Comparison of ENCODE assay signal across 19 cellular contexts in the genomic region with DNA sequence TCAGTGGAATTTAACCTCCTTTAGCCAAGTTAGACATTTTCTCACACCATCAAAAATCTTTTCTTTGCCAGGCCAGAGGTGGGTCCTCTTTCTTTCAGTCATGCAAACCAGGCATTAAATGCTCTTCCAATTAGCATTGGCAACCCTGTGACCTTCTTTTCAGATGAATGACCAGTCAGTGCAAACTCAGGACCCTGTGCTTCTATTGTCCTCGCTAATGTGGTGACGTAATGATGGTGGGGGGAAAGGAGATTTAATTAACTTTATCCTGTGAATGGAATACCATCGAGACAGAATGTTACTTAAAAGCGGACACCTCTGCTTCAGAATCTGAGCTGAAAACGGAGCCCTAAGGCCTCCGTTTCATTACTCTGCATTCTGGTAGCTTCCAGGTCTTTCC. TPM values are rescaled to one million over a fixed set of nuclear protein-coding genes. Genes with fewer than 3 reads are reported as not detected.
DNase-seq lines count a peak whose midpoint lies in the region; ATAC-seq, FAIRE-seq and TF ChIP-seq lines count a peak whose summit lies in the region.
"Had no signal": no experiment of that assay in that cellular context is flagged by ENCODE, and none has a peak within 500 bp of the region (broad histone marks: within the 10 kb centered on the region; RNA-seq: fewer than 3 reads in every experiment).

No MANE protein-coding gene starts in this region.

- H3K4me3 ChIP-seq in HepG2 (replicated peaks in 1 of 3; ENCODE audit: insufficient read depth in 1 of 3, low read depth in 2 of 3, low read length in 3 of 3) (no peak overlapping the region), right lobe of liver (no peak overlapping the region), iPS-20b (ENCODE audit: low read length) (no peak overlapping the region), Caco-2 (ENCODE audit: low read depth, low read length) (no peak overlapping the region)
- H3K4me3 ChIP-seq: Peyer's patch, SJSA1 had no signal

- H3K4me2 ChIP-seq in HepG2 (ENCODE audit: low read depth, low read length): no peak overlapping the region

- ATAC-seq in HepG2: no peak
- ATAC-seq in right lobe of liver: no peak
- ATAC-seq in T-helper 17 cell: no peak
- no peak for ATAC-seq in HG03469 (IDR thresholded peaks at IDR 0.05; ENCODE audit: unreplicated experiment)
- ATAC-seq: CD8-positive, alpha-beta T cell had no signal

- H3K9me3 Mint-ChIP-seq in Caco-2 (ENCODE audit: unreplicated experiment): no peaks in the 10 kb centered on the region
- H3K9me3 Mint-ChIP-seq: CD8-positive, alpha-beta T cell had no signal

- in situ Hi-C loops in HepG2 (cut with HindIII; ENCODE audit: extremely low pct_ligation_motif_present, low pct_unique_long_range_greater_than_20kb): no loop called here

- WGBS in HepG2 (ENCODE audit: low lambda C conversion rate): 83% methylated on average over 6 of the region's 6 CpGs
- 100% methylated on average over 6 of the region's 6 CpGs for WGBS in right lobe of liver (ENCODE audit: insufficient coverage, low coverage, low lambda C conversion rate, missing lambda C conversion rate)

- H3K27me3 Mint-ChIP-seq in T-helper 17 cell (peaks cover 12% of the 10 kb centered on the region), Caco-2 (ENCODE audit: insufficient read depth, unreplicated experiment) (no peaks in the 10 kb centered on the region)

- H3K36me3 Mint-ChIP-seq in T-helper 17 cell (ENCODE audit: low read depth) (peaks cover 11% of the 10 kb centered on the region), Caco-2 (ENCODE audit: insufficient read depth, unreplicated experiment) (peaks cover 39% of the 10 kb centered on the region)

- H3K27ac Mint-ChIP-seq in T-helper 17 cell: peak overlapping the region; percentile 99
- no peak overlapping the region for H3K27ac Mint-ChIP-seq in Caco-2 (ENCODE audit: unreplicated experiment)

- peaks cover 26% of the 10 kb centered on the region for H3K4me1 Mint-ChIP-seq in T-helper 17 cell
- peaks cover 15% of the 10 kb centered on the region for H3K4me1 Mint-ChIP-seq in Caco-2 (ENCODE audit: low read depth, unreplicated experiment)

- H3K4me3 Mint-ChIP-seq in T-helper 17 cell (no peak overlapping the region), Caco-2 (ENCODE audit: unreplicated experiment) (no peak overlapping the region)
- H3K4me3 Mint-ChIP-seq: CD8-positive, alpha-beta T cell had no signal

- no peaks in the 10 kb centered on the region for H3K9me3 ChIP-seq in HepG2 (ENCODE audit: low read length)
- H3K9me3 ChIP-seq in right lobe of liver: no peaks in the 10 kb centered on the region
- H3K9me3 ChIP-seq in T-helper 17 cell (ENCODE audit: control insufficient read depth, low read length, poor library complexity, severe bottlenecking): no peaks in the 10 kb centered on the region
- no peaks in the 10 kb centered on the region for H3K9me3 ChIP-seq in iPS-20b (ENCODE audit: insufficient read depth, low read depth, low read length)
- no peaks in the 10 kb centered on the region for H3K9me3 ChIP-seq in Caco-2
- H3K9me3 ChIP-seq: BE2C, Peyer's patch, SJSA1 had no signal

- H3K27me3 ChIP-seq in HepG2 (ENCODE audit: control insufficient read depth in 1 of 2, insufficient read depth in 2 of 2, low read length in 2 of 2) (peaks cover 0 to 21% of the 10 kb centered on the region in 2 experiments; a peak in 3 of 5 replicates), right lobe of liver (no peaks in the 10 kb centered on the region), iPS-20b (ENCODE audit: insufficient read depth, low read length) (no peaks in the 10 kb centered on the region), Caco-2 (replicated peaks; ENCODE audit: control insufficient read depth, insufficient read depth, low read length) (no peaks in the 10 kb centered on the region)
- H3K27me3 ChIP-seq: BE2C, Peyer's patch, SJSA1 had no signal

- no peak for TF ChIP-seq EP300 in HepG2 (IDR thresholded peaks at IDR 0.05; ENCODE audit: low read depth in 2 of 2, low read length in 2 of 2)
- no peak for TF ChIP-seq EP300 in HepG2 (CRISPR knock-in tag; IDR thresholded peaks at IDR 0.05; ENCODE audit: borderline replicate concordance)

- BruUV-seq in HepG2 (replicated peaks; lab: Mats Ljungman, UMichigan) (no TSS peak), Caco-2 (replicated peaks; lab: Mats Ljungman, UMichigan) (no TSS peak)

- H3K36me3 ChIP-seq in HepG2 (replicated peaks in 1 of 2; ENCODE audit: control insufficient read depth in 1 of 2, insufficient read depth in 2 of 2, low read length in 2 of 2): no peaks in the 10 kb centered on the region
- no peaks in the 10 kb centered on the region for H3K36me3 ChIP-seq in right lobe of liver
- H3K36me3 ChIP-seq in iPS-20b (ENCODE audit: insufficient read depth, low read depth, low read length): no peaks in the 10 kb centered on the region
- H3K36me3 ChIP-seq in Caco-2 (ENCODE audit: control insufficient read depth, insufficient read depth, low read length): 0 out of 2 replicates have a peak, but pooled peaks cover 2% of the 10 kb centered on the region
- H3K36me3 ChIP-seq: Peyer's patch had no signal

- CTCF ChIA-PET in HepG2 (lab: Yijun Ruan, JAX; ENCODE audit: low intra/inter-chr PET ratio, low total read pairs) (no interaction called here), Caco-2 (lab: Charles Lee) (no interaction called here)

- FAIRE-seq in HepG2 (lab: Jason Lieb, UNC): no peak
- FAIRE-seq: D721Med, GM12892 had no signal

- TF ChIP-seq POLR2A in HepG2 (IDR thresholded peaks at IDR 0.05; ENCODE audit: insufficient read depth in 1 of 2, low read depth in 2 of 2, low read length in 2 of 2) (no peak), right lobe of liver (IDR thresholded peaks at IDR 0.05) (no peak)

- intact Hi-C loops in HepG2 (cut with micrococcal nuclease; ENCODE audit: unreplicated experiment): no loop called here
- intact Hi-C loops in right lobe of liver (cut with DNase I): no loop called here
- intact Hi-C loops in Caco-2 (cut with micrococcal nuclease; ENCODE audit: unreplicated experiment): no loop called here

- H3K9ac ChIP-seq in HepG2 (ENCODE audit: insufficient read depth, low read depth, low read length): no peak overlapping the region
- H3K9ac ChIP-seq in iPS-20b (ENCODE audit: low read depth, low read length): peak overlapping the region; percentile 19; the same call in 1 of the 2 replicates

- H3K4me1 ChIP-seq in HepG2 (ENCODE audit: insufficient read depth, low read length): peaks cover 22% of the 10 kb centered on the region
- H3K4me1 ChIP-seq in right lobe of liver: peaks cover 0 to 15% (median 2%) of the 10 kb centered on the region in 4 donors
- peaks cover 31% of the 10 kb centered on the region for H3K4me1 ChIP-seq in iPS-20b (ENCODE audit: insufficient read depth, low read length)
- peaks cover 15% of the 10 kb centered on the region for H3K4me1 ChIP-seq in Caco-2

- no peak for TF ChIP-seq RAD21 in HepG2 (CRISPR knock-in tag; IDR thresholded peaks at IDR 0.05)

- DNase-seq in HepG2 (ENCODE audit: low spot score) (no peak), right lobe of liver (no peak), T-helper 17 cell (no peak), retina (peak; percentile 80), NCI-H1105 (lab: John Stamatoyannopoulos, UW) (no peak), Caco-2 (no peak)
- DNase-seq: BE2C; CD8-positive, alpha-beta T cell; HCEC 1CT; KG1; NCI-H187 treated with DMSO at 0.1 percent for 48 hours; NCI-H345; NCI-H524 treated with DMSO at 0.1 percent for 48 hours; Peyer's patch had no signal

- POLR2A ChIA-PET in HepG2 (lab: Yijun Ruan, JAX): interaction anchor here (1.1 kb wide), 1 partner anchor 27 kb away, joined by 3 read pairs; no protein-coding TSS in a partner anchor
- POLR2A ChIA-PET in Caco-2 (lab: Charles Lee): no interaction called here

- H2AFZ ChIP-seq in HepG2 (ENCODE audit: low read length): peak overlapping the region; percentile 36

- H4K20me1 ChIP-seq in HepG2 (ENCODE audit: insufficient read depth, low read length): peaks cover 22% of the 10 kb centered on the region

- peaks cover 29% of the 10 kb centered on the region for H3K79me2 ChIP-seq in HepG2 (ENCODE audit: insufficient read depth, low read length)

- no peak for TF ChIP-seq CTCF in HepG2 (CRISPR knock-in tag; IDR thresholded peaks at IDR 0.05)
- TF ChIP-seq CTCF in right lobe of liver (IDR thresholded peaks at IDR 0.05): no peak
- no peak for TF ChIP-seq CTCF in Caco-2 (IDR thresholded peaks at IDR 0.05; ENCODE audit: insufficient read depth in 1 of 2, low read depth in 1 of 2, low read length in 1 of 2, severe bottlenecking in 1 of 2, unreplicated experiment in 1 of 2)

- no peak overlapping the region for H3K27ac ChIP-seq in HepG2 (ENCODE audit: extremely low read length, insufficient read depth, low read length)
- H3K27ac ChIP-seq in right lobe of liver: no peak overlapping the region
- no peak overlapping the region for H3K27ac ChIP-seq in iPS-20b (ENCODE audit: low read length)
- H3K27ac ChIP-seq: Peyer's patch, SJSA1 had no signal

RNA-seq across cellular contexts. Expression of gene CALM2, which starts 2.0 kb away (rescaled TPM):
- 1,135 and 1,941 TPM in 2 replicates for total RNA-seq in HepG2 (2016; rRNA removed; fragmentation: Illumina TruSeq; extraction: Trizol)
- total RNA-seq in HepG2 (2016; cell fraction: cytosol; rRNA removed; fragmentation: Illumina TruSeq; extraction: Trizol; ENCODE audit: low read depth): 204 and 218 TPM in 2 replicates
- 1,133 and 2,031 TPM in 2 replicates for total RNA-seq in HepG2 (2016; cell fraction: insoluble cytoplasmic fraction; rRNA removed; fragmentation: Illumina TruSeq; extraction: Trizol)
- total RNA-seq in HepG2 (2016; cell fraction: membrane; rRNA removed; fragmentation: Illumina TruSeq; extraction: Trizol): 342 and 376 TPM in 2 replicates
- total RNA-seq in HepG2 (2016; cell fraction: nucleus; rRNA removed; fragmentation: Illumina TruSeq; extraction: Trizol): 391 and 398 TPM in 2 replicates
- 199 and 375 TPM in 2 replicates for polyA plus RNA-seq in HepG2 (2011; rRNA removed)
- polyA plus RNA-seq in HepG2 (2011; cell fraction: cytosol; rRNA removed): 180 and 322 TPM in 2 replicates
- polyA plus RNA-seq in HepG2 (2011; cell fraction: nucleus; rRNA removed): 56.5 and 80.7 TPM in 2 replicates
- polyA plus RNA-seq in HepG2 (2012): 523 and 688 TPM in 2 replicates
- polyA plus RNA-seq in HepG2 (2016; cell fraction: cytosol; fragmentation: Illumina TruSeq; extraction: Trizol; ENCODE audit: low read depth): 147 and 158 TPM in 2 replicates
- polyA plus RNA-seq in HepG2 (2016; cell fraction: insoluble cytoplasmic fraction; fragmentation: Illumina TruSeq; extraction: Trizol; ENCODE audit: low read depth): 1,845 and 2,024 TPM in 2 replicates
- polyA plus RNA-seq in HepG2 (2016; cell fraction: membrane; fragmentation: Illumina TruSeq; extraction: Trizol; ENCODE audit: low read depth): 291 and 300 TPM in 2 replicates
- polyA plus RNA-seq in HepG2 (2016; cell fraction: nucleus; fragmentation: Illumina TruSeq; extraction: Trizol; ENCODE audit: insufficient read depth, low read depth): 648 and 664 TPM in 2 replicates
- 41.7 and 64.0 TPM in 2 replicates for polyA minus RNA-seq in HepG2 (2011; rRNA and poly(A)+ RNA removed; ENCODE audit: low replicate concordance)
- polyA minus RNA-seq in HepG2 (2011; cell fraction: cytosol; rRNA and poly(A)+ RNA removed): 133 and 146 TPM in 2 replicates
- 169 and 178 TPM in 2 replicates for polyA minus RNA-seq in HepG2 (2011; cell fraction: nucleus; rRNA and poly(A)+ RNA removed)
- total RNA-seq in right lobe of liver: 100 to 1,000 TPM; 130 to 301 (median 227) TPM
- total RNA-seq in T-helper 17 cell: 100 to 1,000 TPM; 184 to 194 TPM
- total RNA-seq in Caco-2 (2022): 806 and 843 TPM in 2 replicates

RNA-seq across cellular contexts. Expression of gene STPG4, which starts 23.3 kb away (rescaled TPM):
- total RNA-seq in HepG2 (2016; rRNA removed; fragmentation: Illumina TruSeq; extraction: Trizol) (0.15 TPM in 2 replicates), right lobe of liver (not detected), T-helper 17 cell (under 1 TPM in 1 of 2 donors, not detected in 1; 0.21 TPM), Caco-2 (2022) (0.46 and 0.79 TPM in 2 replicates)
- 0.53 and 1.1 TPM in 2 replicates for total RNA-seq in HepG2 (2016; cell fraction: cytosol; rRNA removed; fragmentation: Illumina TruSeq; extraction: Trizol; ENCODE audit: low read depth)
- total RNA-seq in HepG2 (2016; cell fraction: insoluble cytoplasmic fraction; rRNA removed; fragmentation: Illumina TruSeq; extraction: Trizol): 0.28 TPM in 1 of 2 replicates, not detected in the other
- 0.34 and 0.71 TPM in 2 replicates for total RNA-seq in HepG2 (2016; cell fraction: membrane; rRNA removed; fragmentation: Illumina TruSeq; extraction: Trizol)
- total RNA-seq in HepG2 (2016; cell fraction: nucleus; rRNA removed; fragmentation: Illumina TruSeq; extraction: Trizol): 0.41 and 0.75 TPM in 2 replicates
- 0.11 and 0.20 TPM in 2 replicates for polyA plus RNA-seq in HepG2 (2011; rRNA removed)
- polyA plus RNA-seq in HepG2 (2011; cell fraction: cytosol; rRNA removed): not detected in 2 replicates
- 0.19 and 0.80 TPM in 2 replicates for polyA plus RNA-seq in HepG2 (2011; cell fraction: nucleus; rRNA removed)
- polyA plus RNA-seq in HepG2 (2012): 0.17 and 0.27 TPM in 2 replicates
- not detected in 2 replicates for polyA plus RNA-seq in HepG2 (2016; cell fraction: cytosol; fragmentation: Illumina TruSeq; extraction: Trizol; ENCODE audit: low read depth)
- polyA plus RNA-seq in HepG2 (2016; cell fraction: insoluble cytoplasmic fraction; fragmentation: Illumina TruSeq; extraction: Trizol; ENCODE audit: low read depth): not detected in 2 replicates
- not detected in 2 replicates for polyA plus RNA-seq in HepG2 (2016; cell fraction: membrane; fragmentation: Illumina TruSeq; extraction: Trizol; ENCODE audit: low read depth)
- not detected in 2 replicates for polyA plus RNA-seq in HepG2 (2016; cell fraction: nucleus; fragmentation: Illumina TruSeq; extraction: Trizol; ENCODE audit: insufficient read depth, low read depth)
- 0.23 and 0.32 TPM in 2 replicates for polyA minus RNA-seq in HepG2 (2011; rRNA and poly(A)+ RNA removed; ENCODE audit: low replicate concordance)
- not detected in 2 replicates for polyA minus RNA-seq in HepG2 (2011; cell fraction: cytosol; rRNA and poly(A)+ RNA removed)
- polyA minus RNA-seq in HepG2 (2011; cell fraction: nucleus; rRNA and poly(A)+ RNA removed): 1.5 and 2.6 TPM in 2 replicates
- total RNA-seq: SJSA1 had no signal
